Comparison of ENCODE assay signal across 1 cellular context in the genomic region with DNA sequence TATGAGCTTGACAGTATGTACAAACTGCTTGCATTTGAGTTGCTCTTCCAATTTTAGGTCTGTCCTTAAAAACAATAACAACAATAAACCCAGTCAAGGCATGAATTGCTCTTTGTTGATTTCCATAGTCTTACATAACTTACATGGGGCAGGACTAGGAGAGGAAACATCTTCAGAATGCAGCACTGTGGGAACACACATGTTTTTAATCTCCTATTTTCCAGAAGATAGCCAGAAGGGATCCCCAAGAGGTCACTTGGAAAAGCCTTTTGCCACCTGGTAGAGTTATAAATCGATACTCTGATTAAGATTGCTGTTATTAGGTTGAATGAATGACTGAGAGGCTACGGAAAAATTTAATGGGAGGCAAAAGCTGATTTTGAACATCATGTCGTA.
TF ChIP-seq lines count a peak whose summit lies in the region.

No MANE protein-coding gene starts in this region.

TF ChIP-seq in GM23338, 12 proteins besides CTCF, POLR2A, EP300 and RAD21:
- TF ChIP-seq, protein P1, sequence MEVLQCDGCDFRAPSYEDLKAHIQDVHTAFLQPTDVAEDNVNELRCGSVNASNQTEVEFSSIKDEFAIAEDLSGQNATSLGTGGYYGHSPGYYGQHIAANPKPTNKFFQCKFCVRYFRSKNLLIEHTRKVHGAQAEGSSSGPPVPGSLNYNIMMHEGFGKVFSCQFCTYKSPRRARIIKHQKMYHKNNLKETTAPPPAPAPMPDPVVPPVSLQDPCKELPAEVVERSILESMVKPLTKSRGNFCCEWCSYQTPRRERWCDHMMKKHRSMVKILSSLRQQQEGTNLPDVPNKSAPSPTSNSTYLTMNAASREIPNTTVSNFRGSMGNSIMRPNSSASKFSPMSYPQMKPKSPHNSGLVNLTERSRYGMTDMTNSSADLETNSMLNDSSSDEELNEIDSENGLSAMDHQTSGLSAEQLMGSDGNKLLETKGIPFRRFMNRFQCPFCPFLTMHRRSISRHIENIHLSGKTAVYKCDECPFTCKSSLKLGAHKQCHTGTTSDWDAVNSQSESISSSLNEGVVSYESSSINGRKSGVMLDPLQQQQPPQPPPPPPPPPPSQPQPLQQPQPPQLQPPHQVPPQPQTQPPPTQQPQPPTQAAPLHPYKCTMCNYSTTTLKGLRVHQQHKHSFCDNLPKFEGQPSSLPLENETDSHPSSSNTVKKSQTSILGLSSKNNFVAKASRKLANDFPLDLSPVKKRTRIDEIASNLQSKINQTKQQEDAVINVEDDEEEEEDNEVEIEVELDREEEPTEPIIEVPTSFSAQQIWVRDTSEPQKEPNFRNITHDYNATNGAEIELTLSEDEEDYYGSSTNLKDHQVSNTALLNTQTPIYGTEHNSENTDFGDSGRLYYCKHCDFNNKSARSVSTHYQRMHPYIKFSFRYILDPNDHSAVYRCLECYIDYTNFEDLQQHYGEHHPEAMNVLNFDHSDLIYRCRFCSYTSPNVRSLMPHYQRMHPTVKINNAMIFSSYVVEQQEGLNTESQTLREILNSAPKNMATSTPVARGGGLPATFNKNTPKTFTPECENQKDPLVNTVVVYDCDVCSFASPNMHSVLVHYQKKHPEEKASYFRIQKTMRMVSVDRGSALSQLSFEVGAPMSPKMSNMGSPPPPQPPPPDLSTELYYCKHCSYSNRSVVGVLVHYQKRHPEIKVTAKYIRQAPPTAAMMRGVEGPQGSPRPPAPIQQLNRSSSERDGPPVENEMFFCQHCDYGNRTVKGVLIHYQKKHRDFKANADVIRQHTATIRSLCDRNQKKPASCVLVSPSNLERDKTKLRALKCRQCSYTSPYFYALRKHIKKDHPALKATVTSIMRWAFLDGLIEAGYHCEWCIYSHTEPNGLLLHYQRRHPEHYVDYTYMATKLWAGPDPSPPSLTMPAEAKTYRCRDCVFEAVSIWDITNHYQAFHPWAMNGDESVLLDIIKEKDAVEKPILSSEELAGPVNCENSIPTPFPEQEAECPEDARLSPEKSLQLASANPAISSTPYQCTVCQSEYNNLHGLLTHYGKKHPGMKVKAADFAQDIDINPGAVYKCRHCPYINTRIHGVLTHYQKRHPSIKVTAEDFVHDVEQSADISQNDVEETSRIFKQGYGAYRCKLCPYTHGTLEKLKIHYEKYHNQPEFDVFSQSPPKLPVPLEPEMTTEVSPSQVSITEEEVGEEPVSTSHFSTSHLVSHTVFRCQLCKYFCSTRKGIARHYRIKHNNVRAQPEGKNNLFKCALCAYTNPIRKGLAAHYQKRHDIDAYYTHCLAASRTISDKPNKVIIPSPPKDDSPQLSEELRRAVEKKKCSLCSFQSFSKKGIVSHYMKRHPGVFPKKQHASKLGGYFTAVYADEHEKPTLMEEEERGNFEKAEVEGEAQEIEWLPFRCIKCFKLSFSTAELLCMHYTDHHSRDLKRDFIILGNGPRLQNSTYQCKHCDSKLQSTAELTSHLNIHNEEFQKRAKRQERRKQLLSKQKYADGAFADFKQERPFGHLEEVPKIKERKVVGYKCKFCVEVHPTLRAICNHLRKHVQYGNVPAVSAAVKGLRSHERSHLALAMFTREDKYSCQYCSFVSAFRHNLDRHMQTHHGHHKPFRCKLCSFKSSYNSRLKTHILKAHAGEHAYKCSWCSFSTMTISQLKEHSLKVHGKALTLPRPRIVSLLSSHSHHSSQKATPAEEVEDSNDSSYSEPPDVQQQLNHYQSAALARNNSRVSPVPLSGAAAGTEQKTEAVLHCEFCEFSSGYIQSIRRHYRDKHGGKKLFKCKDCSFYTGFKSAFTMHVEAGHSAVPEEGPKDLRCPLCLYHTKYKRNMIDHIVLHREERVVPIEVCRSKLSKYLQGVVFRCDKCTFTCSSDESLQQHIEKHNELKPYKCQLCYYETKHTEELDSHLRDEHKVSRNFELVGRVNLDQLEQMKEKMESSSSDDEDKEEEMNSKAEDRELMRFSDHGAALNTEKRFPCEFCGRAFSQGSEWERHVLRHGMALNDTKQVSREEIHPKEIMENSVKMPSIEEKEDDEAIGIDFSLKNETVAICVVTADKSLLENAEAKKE (CRISPR knock-in tag; IDR thresholded peaks at IDR 0.05): no peak
- TF ChIP-seq JUNB (IDR thresholded peaks at IDR 0.05; ENCODE audit: unreplicated experiment) (no peak), STAT1 (IDR thresholded peaks at IDR 0.05; ENCODE audit: unreplicated experiment) (no peak), EZH2phosphoT487 (IDR thresholded peaks at IDR 0.05; ENCODE audit: unreplicated experiment) (no peak), NANOG (IDR thresholded peaks at IDR 0.05; ENCODE audit: borderline replicate concordance) (no peak), ZNF114 (CRISPR knock-in tag; IDR thresholded peaks at IDR 0.05) (no peak), ZNF331 (CRISPR knock-in tag; IDR thresholded peaks at IDR 0.05; ENCODE audit: low read depth) (no peak), POLR2AphosphoS5 (IDR thresholded peaks at IDR 0.05; ENCODE audit: low read depth) (no peak), CREB1 (CRISPR knock-in tag; IDR thresholded peaks at IDR 0.05; ENCODE audit: low read depth) (no peak)
- TF ChIP-seq, protein P2, sequence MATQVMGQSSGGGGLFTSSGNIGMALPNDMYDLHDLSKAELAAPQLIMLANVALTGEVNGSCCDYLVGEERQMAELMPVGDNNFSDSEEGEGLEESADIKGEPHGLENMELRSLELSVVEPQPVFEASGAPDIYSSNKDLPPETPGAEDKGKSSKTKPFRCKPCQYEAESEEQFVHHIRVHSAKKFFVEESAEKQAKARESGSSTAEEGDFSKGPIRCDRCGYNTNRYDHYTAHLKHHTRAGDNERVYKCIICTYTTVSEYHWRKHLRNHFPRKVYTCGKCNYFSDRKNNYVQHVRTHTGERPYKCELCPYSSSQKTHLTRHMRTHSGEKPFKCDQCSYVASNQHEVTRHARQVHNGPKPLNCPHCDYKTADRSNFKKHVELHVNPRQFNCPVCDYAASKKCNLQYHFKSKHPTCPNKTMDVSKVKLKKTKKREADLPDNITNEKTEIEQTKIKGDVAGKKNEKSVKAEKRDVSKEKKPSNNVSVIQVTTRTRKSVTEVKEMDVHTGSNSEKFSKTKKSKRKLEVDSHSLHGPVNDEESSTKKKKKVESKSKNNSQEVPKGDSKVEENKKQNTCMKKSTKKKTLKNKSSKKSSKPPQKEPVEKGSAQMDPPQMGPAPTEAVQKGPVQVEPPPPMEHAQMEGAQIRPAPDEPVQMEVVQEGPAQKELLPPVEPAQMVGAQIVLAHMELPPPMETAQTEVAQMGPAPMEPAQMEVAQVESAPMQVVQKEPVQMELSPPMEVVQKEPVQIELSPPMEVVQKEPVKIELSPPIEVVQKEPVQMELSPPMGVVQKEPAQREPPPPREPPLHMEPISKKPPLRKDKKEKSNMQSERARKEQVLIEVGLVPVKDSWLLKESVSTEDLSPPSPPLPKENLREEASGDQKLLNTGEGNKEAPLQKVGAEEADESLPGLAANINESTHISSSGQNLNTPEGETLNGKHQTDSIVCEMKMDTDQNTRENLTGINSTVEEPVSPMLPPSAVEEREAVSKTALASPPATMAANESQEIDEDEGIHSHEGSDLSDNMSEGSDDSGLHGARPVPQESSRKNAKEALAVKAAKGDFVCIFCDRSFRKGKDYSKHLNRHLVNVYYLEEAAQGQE (IDR thresholded peaks at IDR 0.05; ENCODE audit: unreplicated experiment): no peak
- TF ChIP-seq, protein P3, sequence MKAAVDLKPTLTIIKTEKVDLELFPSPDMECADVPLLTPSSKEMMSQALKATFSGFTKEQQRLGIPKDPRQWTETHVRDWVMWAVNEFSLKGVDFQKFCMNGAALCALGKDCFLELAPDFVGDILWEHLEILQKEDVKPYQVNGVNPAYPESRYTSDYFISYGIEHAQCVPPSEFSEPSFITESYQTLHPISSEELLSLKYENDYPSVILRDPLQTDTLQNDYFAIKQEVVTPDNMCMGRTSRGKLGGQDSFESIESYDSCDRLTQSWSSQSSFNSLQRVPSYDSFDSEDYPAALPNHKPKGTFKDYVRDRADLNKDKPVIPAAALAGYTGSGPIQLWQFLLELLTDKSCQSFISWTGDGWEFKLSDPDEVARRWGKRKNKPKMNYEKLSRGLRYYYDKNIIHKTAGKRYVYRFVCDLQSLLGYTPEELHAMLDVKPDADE (IDR thresholded peaks at IDR 0.05): no peak
